In the genomic region with DNA sequence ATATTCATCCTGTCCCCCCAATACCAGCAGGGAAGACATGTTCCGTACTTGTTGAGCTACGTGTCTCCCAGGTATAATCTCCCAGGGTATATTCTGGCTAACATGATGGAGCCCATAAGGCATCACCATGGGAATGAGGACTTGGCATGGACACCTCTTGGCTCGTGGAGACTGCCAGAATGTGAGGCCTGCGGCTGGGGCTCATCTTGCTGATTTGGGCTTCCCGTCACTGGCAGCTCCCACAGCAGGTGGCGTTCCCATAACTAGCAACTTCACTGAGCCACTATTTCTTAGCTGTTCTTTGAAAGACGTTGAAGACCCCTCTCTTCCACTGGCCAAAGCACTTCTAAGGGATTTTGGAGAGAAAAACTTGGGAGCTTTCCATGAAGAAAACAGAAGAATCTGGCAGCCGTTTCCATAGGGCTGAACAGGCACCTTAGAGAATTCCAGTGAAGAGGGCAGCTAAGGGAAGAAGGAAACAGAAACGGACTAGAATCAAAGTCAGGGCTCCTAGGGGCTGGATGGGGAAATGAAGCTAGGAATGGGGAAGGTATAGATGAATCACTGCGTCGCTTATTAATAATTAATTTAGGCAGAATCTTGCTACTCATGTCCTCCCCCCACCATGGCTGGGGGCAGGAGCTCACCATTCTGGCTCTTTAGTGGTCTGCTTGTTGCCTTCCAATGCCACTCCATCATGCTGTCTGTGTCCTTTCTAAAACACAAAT, we compare ENCODE assay signal across 12 cellular contexts. TPM values are rescaled to one million over a fixed set of nuclear protein-coding genes. Genes with fewer than 3 reads are reported as not detected.
A peak's percentile ranks its signal among the peaks of the same experiment; 100 is the strongest.
DNase-seq lines count a peak whose midpoint lies in the region; ATAC-seq and TF ChIP-seq lines count a peak whose summit lies in the region.
"Had no signal": no experiment of that assay in that cellular context is flagged by ENCODE, and none has a peak within 500 bp of the region (broad histone marks: within the 10 kb centered on the region; RNA-seq: fewer than 3 reads in every experiment).

No MANE protein-coding gene starts in this region.

- H3K4ac ChIP-seq in neuronal stem cell (ENCODE audit: low read length): no peak overlapping the region

- CTCF ChIA-PET in mammary epithelial cell (lab: Charles Lee; ENCODE audit: low non-redundant PET): no interaction called here

- no peak overlapping the region for H2BK12ac ChIP-seq in neuronal stem cell (ENCODE audit: low read length)

- H3K9ac ChIP-seq in mammary epithelial cell (ENCODE audit: insufficient read depth, low read length) (no peak overlapping the region), neuronal stem cell (ENCODE audit: low read depth, low read length, poor library complexity) (no peak overlapping the region)

- ATAC-seq in upper lobe of right lung: no peak

- intact Hi-C loops in breast epithelium (cut with DNase I; ENCODE audit: low total_unique reads) (no loop called here), mammary epithelial cell (cut with micrococcal nuclease) (no loop called here), esophagus squamous epithelium (cut with DNase I) (no loop called here), vagina (cut with DNase I) (no loop called here), upper lobe of right lung (cut with DNase I) (no loop called here)

- in situ Hi-C loops in mammary epithelial cell (cut with MboI; ENCODE audit: low sequenced_read_pairs in 2 of 2): no loop called here

- H3K27me3 ChIP-seq in breast epithelium (no peaks in the 10 kb centered on the region), mammary epithelial cell (ENCODE audit: insufficient read depth, low read length) (no peaks in the 10 kb centered on the region), esophagus squamous epithelium (no peaks in the 10 kb centered on the region), neuronal stem cell (ENCODE audit: control insufficient read depth in 3 of 3, insufficient read depth in 3 of 3, low read depth in 1 of 3, low read length in 3 of 3) (no peaks in the 10 kb centered on the region), vagina (no peaks in the 10 kb centered on the region), upper lobe of right lung (no peaks in the 10 kb centered on the region)

- H3K4me1 ChIP-seq in breast epithelium (no peaks in the 10 kb centered on the region), mammary epithelial cell (ENCODE audit: insufficient read depth, low read length) (peaks cover 16% of the 10 kb centered on the region), esophagus squamous epithelium (peaks cover 23 to 87% (median 47%) of the 10 kb centered on the region in 3 donors), neuronal stem cell (ENCODE audit: control insufficient read depth in 2 of 2, insufficient read depth in 1 of 2, low read depth in 1 of 2, low read length in 2 of 2) (peaks cover 11 to 22% of the 10 kb centered on the region in 2 donors), vagina (peaks cover 19% of the 10 kb centered on the region), upper lobe of right lung (no peaks in the 10 kb centered on the region)

- BruUV-seq in mammary epithelial cell (replicated peaks; lab: Mats Ljungman, UMichigan): no TSS peak

- H2BK120ac ChIP-seq in neuronal stem cell (ENCODE audit: low read depth, low read length): no peak overlapping the region

- no peak overlapping the region for H3K23ac ChIP-seq in neuronal stem cell (ENCODE audit: low read depth, low read length, poor library complexity)

- TF ChIP-seq POLR2A in breast epithelium (IDR thresholded peaks at IDR 0.05): no peak
- no peak for TF ChIP-seq POLR2A in esophagus squamous epithelium (IDR thresholded peaks at IDR 0.05)
- no peak for TF ChIP-seq POLR2A in vagina (IDR thresholded peaks at IDR 0.05)

- H3K4me3 ChIP-seq in breast epithelium (no peak overlapping the region), mammary epithelial cell (replicated peaks in 1 of 3; ENCODE audit: insufficient read depth in 1 of 3, low read depth in 2 of 3, low read length in 3 of 3) (no peak overlapping the region), esophagus squamous epithelium (no peak overlapping the region), neuronal stem cell (ENCODE audit: low read length in 2 of 2) (no peak overlapping the region), vagina (no peak overlapping the region), upper lobe of right lung (no peak overlapping the region)

- H3K4me2 ChIP-seq in mammary epithelial cell (ENCODE audit: insufficient read depth, low read depth, low read length) (no peak overlapping the region), neuronal stem cell (ENCODE audit: insufficient read depth, low read length, poor library complexity, severe bottlenecking) (no peak overlapping the region)

- H2AFZ ChIP-seq in mammary epithelial cell (ENCODE audit: low read depth, low read length) (no peak overlapping the region), neuronal stem cell (ENCODE audit: low read length) (peak overlapping the region; percentile 78)

- no peak overlapping the region for H2BK5ac ChIP-seq in neuronal stem cell (ENCODE audit: low read length)

- dilution Hi-C loops in mammary epithelial cell (cut with HindIII; ENCODE audit: low sequenced_read_pairs): no loop called here

- WGBS in mammary epithelial cell (ENCODE audit: low coverage, missing lambda C conversion rate): 69% methylated on average over 11 of the region's 11 CpGs
- WGBS in esophagus squamous epithelium, 2 donors: 34 to 49% methylated on average over 9 to 11 of the region's 11 CpGs
- no CpG with 5 or more reads among the region's 11 CpGs for WGBS in neuronal stem cell (ENCODE audit: extremely low coverage in 2 of 2, insufficient read length in 2 of 2, insufficient replicate concordance in 1 of 2), 2 donors

- H3K27ac ChIP-seq in breast epithelium (peak overlapping the region; percentile 16 to 26), mammary epithelial cell (ENCODE audit: insufficient read depth, low read depth, low read length) (no peak overlapping the region), esophagus squamous epithelium (peak overlapping the region in 3 of 4 donors; percentile 59 to 75 (median 64)), neuronal stem cell (replicated peaks; ENCODE audit: low read length) (no peak overlapping the region), vagina (peak overlapping the region; percentile 23), upper lobe of right lung (no peak overlapping the region)

- no peak overlapping the region for H2BK15ac ChIP-seq in neuronal stem cell (ENCODE audit: low read length)

- no peaks in the 10 kb centered on the region for H3K79me1 ChIP-seq in neuronal stem cell (ENCODE audit: low read depth, low read length)

- no peak overlapping the region for H3K14ac ChIP-seq in neuronal stem cell (ENCODE audit: low read length)

- H3K9me3 ChIP-seq in breast epithelium (no peaks in the 10 kb centered on the region), mammary epithelial cell (replicated peaks; ENCODE audit: insufficient read depth, low read length) (no peaks in the 10 kb centered on the region), esophagus squamous epithelium (no peaks in the 10 kb centered on the region), neuronal stem cell (replicated peaks in 1 of 2; ENCODE audit: control insufficient read depth in 2 of 2, insufficient read depth in 1 of 2, low read depth in 1 of 2, low read length in 2 of 2) (no peaks in the 10 kb centered on the region), vagina (no peaks in the 10 kb centered on the region), upper lobe of right lung (no peaks in the 10 kb centered on the region)

- H3K36me3 ChIP-seq in breast epithelium (no peaks in the 10 kb centered on the region), mammary epithelial cell (ENCODE audit: insufficient read depth, low read length) (no peaks in the 10 kb centered on the region), esophagus squamous epithelium (no peaks in the 10 kb centered on the region), neuronal stem cell (replicated peaks in 1 of 2; ENCODE audit: control insufficient read depth in 2 of 2, insufficient read depth in 2 of 2, low read length in 2 of 2) (no peaks in the 10 kb centered on the region), vagina (no peaks in the 10 kb centered on the region), upper lobe of right lung (no peaks in the 10 kb centered on the region)

- peak overlapping the region; percentile 67 for H3K18ac ChIP-seq in neuronal stem cell (ENCODE audit: low read length)

- H3K79me2 ChIP-seq in mammary epithelial cell (ENCODE audit: insufficient read depth, low read length): no peaks in the 10 kb centered on the region

- no peak overlapping the region for H2AK5ac ChIP-seq in neuronal stem cell (ENCODE audit: low read depth, low read length)

- no peak overlapping the region for H4K91ac ChIP-seq in neuronal stem cell (ENCODE audit: low read depth, low read length, poor library complexity)

- H4K8ac ChIP-seq in neuronal stem cell (ENCODE audit: low read depth, low read length): no peak overlapping the region

- H4K20me1 ChIP-seq in mammary epithelial cell (ENCODE audit: insufficient read depth, low read length): no peaks in the 10 kb centered on the region

- TF ChIP-seq CTCF in breast epithelium (IDR thresholded peaks at IDR 0.05) (no peak), mammary epithelial cell (conservative IDR thresholded peaks at IDR 0.05 in 1 of 2, IDR thresholded peaks at IDR 0.05 in 1 of 2; ENCODE audit: extremely low read depth in 1 of 2, insufficient read depth in 1 of 2, low read depth in 1 of 2, low read length in 2 of 2) (no peak), esophagus squamous epithelium (IDR thresholded peaks at IDR 0.05) (peak in 1 of 6 experiments; percentile 11), vagina (IDR thresholded peaks at IDR 0.05) (no peak), upper lobe of right lung (IDR thresholded peaks at IDR 0.05) (no peak)

- DNase-seq in breast epithelium (ENCODE audit: low spot score in 2 of 2) (no peak), mammary epithelial cell (no peak), esophagus squamous epithelium (lab: John Stamatoyannopoulos, UW) (no peak), neuronal stem cell (ENCODE audit: low spot score) (no peak), vagina (ENCODE audit: extremely low spot score in 2 of 2) (no peak), OCI-M1 (lab: John Stamatoyannopoulos, UW) (no peak), upper lobe of right lung (no peak), NCI-H774 (lab: John Stamatoyannopoulos, UW) (no peak)
- DNase-seq: activated naive CD4-positive, alpha-beta T cell treated with Interleukin-2 at 50 U/mL for 16 hours; HFFc6; NCI-H1105; NCI-H526 treated with DMSO at 0.1 percent for 48 hours had no signal

RNA-seq across cellular contexts. Expression of gene FOS, which starts 39.7 kb away (rescaled TPM):
- total RNA-seq in breast epithelium (100 to 1,000 TPM; 398 to 629 (median 549) TPM), mammary epithelial cell (100 to 1,000 TPM in 1 of 2 donors, 10 to 100 TPM in 1; 78.5 to 204 TPM), esophagus squamous epithelium (100 to 1,000 TPM in 1 of 4 donors, 10 to 100 TPM in 3; 62.2 to 181 (median 88.6) TPM), vagina (884 TPM), upper lobe of right lung (204 TPM)
- 89.9 TPM for polyA plus RNA-seq in mammary epithelial cell
- 233 TPM for polyA minus RNA-seq in mammary epithelial cell
- polyA plus RNA-seq in neuronal stem cell (2013, experiment 1 of 2): 20.4 TPM
- polyA plus RNA-seq in neuronal stem cell (2013, experiment 2 of 2): 21.0 TPM

Comparison
In these comparisons a context has a peak if more than half of its experiments do, and no peak if none do; other contexts are left out.
1. H3K27ac ChIP-seq: peak in breast epithelium (2 of 2), esophagus squamous epithelium (3 of 4) and vagina (single experiment); none in mammary epithelial cell (single experiment), neuronal stem cell (single experiment) and upper lobe of right lung (single experiment).